In genomic region chr1:31152181-31152768, GRCh38 we compare ENCODE assay signal across 11 cellular contexts.
DNase-seq lines count a peak whose midpoint lies in the region; ATAC-seq, FAIRE-seq and TF ChIP-seq lines count a peak whose summit lies in the region.
"Had no signal": no experiment of that assay in that cellular context is flagged by ENCODE, and none has a peak within 500 bp of the region (broad histone marks: within the 10 kb centered on the region; RNA-seq: fewer than 3 reads in every experiment).

No MANE protein-coding gene starts in this region.

- H3K4me1 ChIP-seq in DND-41 (ENCODE audit: insufficient read depth, low read length) (peaks cover 20% of the 10 kb centered on the region), K562 (replicated peaks in 1 of 2; ENCODE audit: control insufficient read depth in 2 of 2, insufficient read depth in 2 of 2, low read length in 2 of 2) (peaks cover 10 to 22% of the 10 kb centered on the region in 2 experiments; a peak in 4 of 5 replicates), pancreas (peaks cover 0 to 2% (median 0%) of the 10 kb centered on the region in 3 donors)

- H3K4me2 ChIP-seq in DND-41 (ENCODE audit: insufficient read depth, low read length) = no peak overlapping the region
- H3K4me2 ChIP-seq in K562 (ENCODE audit: insufficient read depth, low read length) = no peak overlapping the region

- peak overlapping the region; percentile 9 to 56 (median 54) for H3K4me3 Mint-ChIP-seq in nephron

- H3K36me3 Mint-ChIP-seq in nephron (ENCODE audit: low read depth) = no peaks in the 10 kb centered on the region
- H3K36me3 Mint-ChIP-seq: naive thymus-derived CD8-positive, alpha-beta T cell had no signal

- H3K9ac ChIP-seq in DND-41 (ENCODE audit: low read depth, low read length) (no peak overlapping the region), K562 (ENCODE audit: insufficient read depth in 1 of 2, low read depth in 2 of 2, low read length in 2 of 2) (no peak overlapping the region)

- no peaks in the 10 kb centered on the region for H4K20me1 ChIP-seq in DND-41 (ENCODE audit: insufficient read depth, low read length)
- no peaks in the 10 kb centered on the region for H4K20me1 ChIP-seq in K562 (replicated peaks; ENCODE audit: control insufficient read depth, insufficient read depth, low read length)

- intact Hi-C loops in K562 (cut with micrococcal nuclease) = loop anchor here (10.0 kb wide), 1 partner anchor 177 kb away; no protein-coding TSS in a partner anchor
- intact Hi-C loops in pancreas (cut with DNase I) = no loop called here

- BruUV-seq in K562 (replicated peaks; lab: Mats Ljungman, UMichigan) = no TSS peak

- H3K4me1 Mint-ChIP-seq in nephron = peaks cover 4% of the 10 kb centered on the region

- peak overlapping the region; percentile 19 for H2AFZ ChIP-seq in DND-41 (ENCODE audit: low read depth, low read length)
- H2AFZ ChIP-seq in K562 (ENCODE audit: low read depth, low read length) = peak overlapping the region; percentile 54; the same call in 1 of the 2 replicates

- WGBS in K562 (ENCODE audit: insufficient coverage, low coverage, missing lambda C conversion rate) = 43% methylated on average over 5 of the region's 8 CpGs
- 71 to 76% methylated on average over 8 of the region's 8 CpGs for WGBS in pancreas, 2 donors

- H3K79me2 ChIP-seq in DND-41 (ENCODE audit: insufficient read depth, low read length) = no peaks in the 10 kb centered on the region
- peaks cover 8% of the 10 kb centered on the region; the same call in 1 of the 3 replicates for H3K79me2 ChIP-seq in K562 (ENCODE audit: control insufficient read depth, insufficient read depth, low read length)

- FAIRE-seq in K562 (lab: Jason Lieb, UNC) (no peak), pancreas (lab: Jason Lieb, UNC) (no peak)

- peaks cover 2% of the 10 kb centered on the region for H3K9me3 Mint-ChIP-seq in nephron
- H3K9me3 Mint-ChIP-seq: naive thymus-derived CD8-positive, alpha-beta T cell had no signal

- in situ Hi-C loops in KBM-7 (cut with MboI; ENCODE audit: low pct_unique_long_range_greater_than_20kb, low sequenced_read_pairs) (no loop called here), K562 (cut with MboI) (no loop called here)

- TF ChIP-seq CTCF in DND-41 (IDR thresholded peaks at IDR 0.05; ENCODE audit: borderline replicate concordance, extremely low read depth, low read length, poor library complexity, severe bottlenecking) = no peak
- TF ChIP-seq CTCF in K562 (IDR thresholded peaks at IDR 0.05 in 2 of 3, conservative IDR thresholded peaks at IDR 0.05 in 1 of 3; ENCODE audit: insufficient read depth in 2 of 3, low read depth in 1 of 3, low read length in 3 of 3) = no peak
- no peak for TF ChIP-seq CTCF in nephron (IDR thresholded peaks at IDR 0.05; ENCODE audit: unreplicated experiment in 3 of 3)
- no peak for TF ChIP-seq CTCF in pancreas (IDR thresholded peaks at IDR 0.05)

- H3K27ac ChIP-seq in DND-41 (ENCODE audit: low read length) = no peak overlapping the region
- no peak overlapping the region for H3K27ac ChIP-seq in K562 (ENCODE audit: extremely low read depth, low read depth, low read length)
- no peak overlapping the region for H3K27ac ChIP-seq in pancreas

- TF ChIP-seq RAD21 in K562 (CRISPR knock-in tag; conservative IDR thresholded peaks at IDR 0.05 in 1 of 2, IDR thresholded peaks at IDR 0.05 in 1 of 2) = no peak

- no peaks in the 10 kb centered on the region for H3K27me3 ChIP-seq in DND-41 (ENCODE audit: insufficient read depth, low read length, poor library complexity)
- no peaks in the 10 kb centered on the region for H3K27me3 ChIP-seq in K562 (ENCODE audit: control insufficient read depth in 2 of 2, insufficient read depth in 2 of 2, low read length in 2 of 2)
- H3K27me3 ChIP-seq in pancreas = no peaks in the 10 kb centered on the region

- TF ChIP-seq EP300 in K562 (IDR thresholded peaks at IDR 0.05; ENCODE audit: low read length) = no peak

- ATAC-seq in DND-41 (ENCODE audit: insufficient read depth, low read depth) = no peak
- ATAC-seq in K562 = no peak
- no peak for ATAC-seq in pancreas
- no peak for ATAC-seq in HG02885 (IDR thresholded peaks at IDR 0.05; ENCODE audit: poor library complexity, unreplicated experiment)

- H3K27ac Mint-ChIP-seq in nephron = peak overlapping the region; percentile 9 to 81 (median 66)

- CTCF ChIA-PET in K562 (lab: Yijun Ruan, JAX; ENCODE audit: low intra/inter-chr PET ratio) = no interaction called here

- H3K9me3 ChIP-seq in DND-41 (ENCODE audit: insufficient read depth, low read length, severe bottlenecking) = no peaks in the 10 kb centered on the region
- no peaks in the 10 kb centered on the region for H3K9me3 ChIP-seq in K562 (replicated peaks; ENCODE audit: control insufficient read depth, insufficient read depth, low read depth, low read length)
- H3K9me3 ChIP-seq in pancreas = no peaks in the 10 kb centered on the region

- no peaks in the 10 kb centered on the region for H3K9me1 ChIP-seq in K562 (ENCODE audit: control insufficient read depth, insufficient read depth, low read length)

- H3K36me3 ChIP-seq in DND-41 (ENCODE audit: insufficient read depth, low read length) = no peaks in the 10 kb centered on the region
- H3K36me3 ChIP-seq in K562 (ENCODE audit: control insufficient read depth, insufficient read depth, low read length) = no peaks in the 10 kb centered on the region
- no peaks in the 10 kb centered on the region for H3K36me3 ChIP-seq in pancreas

- peak; percentile 18 for DNase-seq in DND-41
- DNase-seq in KBM-7 = peak; percentile 12
- peak in 2 of 4 experiments; percentile 32 to 48 for DNase-seq in K562 (ENCODE audit: extremely low read depth in 1 of 4, low spot score in 3 of 4)
- DNase-seq in stimulated activated naive CD4-positive, alpha-beta T cell (lab: John Stamatoyannopoulos, UW) = no peak
- no peak for DNase-seq in pancreas
- DNase-seq in stimulated activated CD4-positive, alpha-beta T cell treated with anti-CD3 and anti-CD28 coated beads, Interleukin-2, amount 100 ng/mL, for 48 hours = no peak
- DNase-seq: activated gamma-delta T cell; naive thymus-derived CD8-positive, alpha-beta T cell; NCI-H1694 treated with DMSO at 0.1 percent for 48 hours had no signal

- H3K27me3 Mint-ChIP-seq in nephron (ENCODE audit: low read depth) = no peaks in the 10 kb centered on the region
- H3K27me3 Mint-ChIP-seq: naive thymus-derived CD8-positive, alpha-beta T cell had no signal

- POLR2A ChIA-PET in K562 (lab: Yijun Ruan, JAX) = interaction anchor here (0.6 to 1.0 kb wide), 7 partner anchors 11 to 145 kb away, joined by 3 to 5 read pairs (median 4); partner anchors contain the start of genes SNRNP40 and ZCCHC17

- no peak for TF ChIP-seq POLR2A in K562 (conservative IDR thresholded peaks at IDR 0.05)

- no peak overlapping the region for H3K4me3 ChIP-seq in DND-41 (ENCODE audit: low read depth in 1 of 2, low read length in 2 of 2)
- H3K4me3 ChIP-seq in K562 = no peak overlapping the region
- no peak overlapping the region for H3K4me3 ChIP-seq in pancreas

TF ChIP-seq in K562, 482 proteins besides CTCF, POLR2A, EP300 and RAD21 (continues in another document):
- TF ChIP-seq USF1 (CRISPR knock-in tag; IDR thresholded peaks at IDR 0.05) (0 out of 2 replicates have a peak, but pooled peaks have one; percentile 20), FOXK2 (conservative IDR thresholded peaks at IDR 0.05 in 1 of 2, IDR thresholded peaks at IDR 0.05 in 1 of 2; ENCODE audit: low read depth in 2 of 2) (no peak), MXI1 (IDR thresholded peaks at IDR 0.05; ENCODE audit: low read depth, low read length) (no peak), CBX1 (IDR thresholded peaks at IDR 0.05; ENCODE audit: low read depth) (no peak), RAD51 (IDR thresholded peaks at IDR 0.05; ENCODE audit: borderline replicate concordance, low read depth) (peak; percentile 52; the same call in 1 of the 2 replicates), USF2 (CRISPR knock-in tag; IDR thresholded peaks at IDR 0.05) (peak; percentile 71), CEBPB (tag; IDR thresholded peaks at IDR 0.05) (peak; percentile 42; the same call in 1 of the 2 replicates)
- TF ChIP-seq, protein P1, sequence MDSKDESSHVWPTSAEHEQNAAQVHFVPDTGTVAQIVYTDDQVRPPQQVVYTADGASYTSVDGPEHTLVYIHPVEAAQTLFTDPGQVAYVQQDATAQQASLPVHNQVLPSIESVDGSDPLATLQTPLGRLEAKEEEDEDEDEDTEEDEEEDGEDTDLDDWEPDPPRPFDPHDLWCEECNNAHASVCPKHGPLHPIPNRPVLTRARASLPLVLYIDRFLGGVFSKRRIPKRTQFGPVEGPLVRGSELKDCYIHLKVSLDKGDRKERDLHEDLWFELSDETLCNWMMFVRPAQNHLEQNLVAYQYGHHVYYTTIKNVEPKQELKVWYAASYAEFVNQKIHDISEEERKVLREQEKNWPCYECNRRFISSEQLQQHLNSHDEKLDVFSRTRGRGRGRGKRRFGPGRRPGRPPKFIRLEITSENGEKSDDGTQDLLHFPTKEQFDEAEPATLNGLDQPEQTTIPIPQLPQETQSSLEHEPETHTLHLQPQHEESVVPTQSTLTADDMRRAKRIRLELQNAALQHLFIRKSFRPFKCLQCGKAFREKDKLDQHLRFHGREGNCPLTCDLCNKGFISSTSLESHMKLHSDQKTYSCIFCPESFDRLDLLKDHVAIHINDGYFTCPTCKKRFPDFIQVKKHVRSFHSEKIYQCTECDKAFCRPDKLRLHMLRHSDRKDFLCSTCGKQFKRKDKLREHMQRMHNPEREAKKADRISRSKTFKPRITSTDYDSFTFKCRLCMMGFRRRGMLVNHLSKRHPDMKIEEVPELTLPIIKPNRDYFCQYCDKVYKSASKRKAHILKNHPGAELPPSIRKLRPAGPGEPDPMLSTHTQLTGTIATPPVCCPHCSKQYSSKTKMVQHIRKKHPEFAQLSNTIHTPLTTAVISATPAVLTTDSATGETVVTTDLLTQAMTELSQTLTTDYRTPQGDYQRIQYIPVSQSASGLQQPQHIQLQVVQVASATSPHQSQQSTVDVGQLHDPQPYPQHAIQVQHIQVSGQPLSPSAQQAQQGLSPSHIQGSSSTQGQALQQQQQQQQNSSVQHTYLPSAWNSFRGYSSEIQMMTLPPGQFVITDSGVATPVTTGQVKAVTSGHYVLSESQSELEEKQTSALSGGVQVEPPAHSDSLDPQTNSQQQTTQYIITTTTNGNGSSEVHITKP (IDR thresholded peaks at IDR 0.05; ENCODE audit: partially characterized antibody) = peak; percentile 48

Comparison
In these comparisons a context has a peak if more than half of its experiments do, and no peak if none do; other contexts are left out.
1. DNase-seq: peak in DND-41 (single experiment) and KBM-7 (single experiment); none in stimulated activated naive CD4-positive, alpha-beta T cell (0 of 6), pancreas (0 of 6) and stimulated activated CD4-positive, alpha-beta T cell treated with anti-CD3 and anti-CD28 coated beads, Interleukin-2, amount 100 ng/mL, for 48 hours (0 of 2).